2 cellular contexts compared by ENCODE assay signal in the genomic region with DNA sequence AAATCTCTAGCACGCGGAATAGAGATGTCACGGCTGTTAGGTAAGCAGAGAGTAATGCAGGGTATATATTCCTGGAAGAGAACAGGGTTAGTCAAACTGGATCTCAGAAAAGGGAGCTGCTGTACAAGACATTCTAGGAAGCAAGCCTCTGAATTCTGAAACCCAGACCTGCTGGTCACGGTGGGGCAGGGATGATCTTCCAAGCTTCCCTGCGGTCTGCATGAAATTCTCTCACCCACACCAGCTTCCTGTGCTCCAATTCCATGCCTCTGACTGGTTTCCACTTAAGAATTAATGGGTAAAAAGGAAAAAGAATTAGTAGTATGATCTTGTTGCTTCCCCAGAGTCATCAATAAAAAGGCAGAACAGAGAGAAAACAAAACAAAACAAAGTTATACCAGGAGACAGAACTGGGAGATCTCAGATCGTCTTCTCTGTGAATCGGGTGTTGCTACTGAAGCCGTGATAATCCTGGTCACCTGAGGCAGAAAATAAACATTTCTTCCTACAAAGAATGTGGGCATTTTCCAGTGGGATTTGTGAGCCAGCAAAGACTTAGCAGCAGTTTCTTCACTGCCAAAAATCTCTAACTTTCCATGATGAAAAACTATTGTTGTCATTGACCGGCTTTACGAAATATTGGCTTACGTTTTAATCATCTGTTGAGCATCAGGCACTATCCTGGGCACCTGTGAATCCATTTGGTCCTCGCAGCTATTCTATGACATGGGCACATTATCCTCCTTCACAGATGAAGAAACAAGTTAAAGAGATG.
TF ChIP-seq lines count a peak whose summit lies in the region.

No MANE protein-coding gene starts in this region.

TF ChIP-seq in A549, 52 proteins besides CTCF, POLR2A, EP300 and RAD21:
- no peak for TF ChIP-seq NR3C1 (IDR thresholded peaks at IDR 0.05)
- TF ChIP-seq, protein P1, sequence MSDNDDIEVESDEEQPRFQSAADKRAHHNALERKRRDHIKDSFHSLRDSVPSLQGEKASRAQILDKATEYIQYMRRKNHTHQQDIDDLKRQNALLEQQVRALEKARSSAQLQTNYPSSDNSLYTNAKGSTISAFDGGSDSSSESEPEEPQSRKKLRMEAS (IDR thresholded peaks at IDR 0.05): no peak
- no peak for TF ChIP-seq BHLHE40 (IDR thresholded peaks at IDR 0.05; ENCODE audit: low read depth, low read length)
- no peak for TF ChIP-seq CBX8 (IDR thresholded peaks at IDR 0.05)
- TF ChIP-seq, protein P2, sequence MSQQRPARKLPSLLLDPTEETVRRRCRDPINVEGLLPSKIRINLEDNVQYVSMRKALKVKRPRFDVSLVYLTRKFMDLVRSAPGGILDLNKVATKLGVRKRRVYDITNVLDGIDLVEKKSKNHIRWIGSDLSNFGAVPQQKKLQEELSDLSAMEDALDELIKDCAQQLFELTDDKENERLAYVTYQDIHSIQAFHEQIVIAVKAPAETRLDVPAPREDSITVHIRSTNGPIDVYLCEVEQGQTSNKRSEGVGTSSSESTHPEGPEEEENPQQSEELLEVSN (IDR thresholded peaks at IDR 0.05; ENCODE audit: borderline replicate concordance, low read depth): no peak
- TF ChIP-seq SMC3 (IDR thresholded peaks at IDR 0.05): no peak
- TF ChIP-seq, protein P3, sequence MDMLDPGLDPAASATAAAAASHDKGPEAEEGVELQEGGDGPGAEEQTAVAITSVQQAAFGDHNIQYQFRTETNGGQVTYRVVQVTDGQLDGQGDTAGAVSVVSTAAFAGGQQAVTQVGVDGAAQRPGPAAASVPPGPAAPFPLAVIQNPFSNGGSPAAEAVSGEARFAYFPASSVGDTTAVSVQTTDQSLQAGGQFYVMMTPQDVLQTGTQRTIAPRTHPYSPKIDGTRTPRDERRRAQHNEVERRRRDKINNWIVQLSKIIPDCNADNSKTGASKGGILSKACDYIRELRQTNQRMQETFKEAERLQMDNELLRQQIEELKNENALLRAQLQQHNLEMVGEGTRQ (IDR thresholded peaks at IDR 0.05): no peak
- TF ChIP-seq GATA3 (IDR thresholded peaks at IDR 0.05; ENCODE audit: borderline replicate concordance): no peak
- TF ChIP-seq, protein P4, sequence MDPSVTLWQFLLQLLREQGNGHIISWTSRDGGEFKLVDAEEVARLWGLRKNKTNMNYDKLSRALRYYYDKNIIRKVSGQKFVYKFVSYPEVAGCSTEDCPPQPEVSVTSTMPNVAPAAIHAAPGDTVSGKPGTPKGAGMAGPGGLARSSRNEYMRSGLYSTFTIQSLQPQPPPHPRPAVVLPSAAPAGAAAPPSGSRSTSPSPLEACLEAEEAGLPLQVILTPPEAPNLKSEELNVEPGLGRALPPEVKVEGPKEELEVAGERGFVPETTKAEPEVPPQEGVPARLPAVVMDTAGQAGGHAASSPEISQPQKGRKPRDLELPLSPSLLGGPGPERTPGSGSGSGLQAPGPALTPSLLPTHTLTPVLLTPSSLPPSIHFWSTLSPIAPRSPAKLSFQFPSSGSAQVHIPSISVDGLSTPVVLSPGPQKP (IDR thresholded peaks at IDR 0.05; ENCODE audit: low read depth, low read length): no peak

TF ChIP-seq in IMR-90, 13 proteins besides CTCF, POLR2A, EP300 and RAD21:
- TF ChIP-seq MAZ (IDR thresholded peaks at IDR 0.05; ENCODE audit: borderline replicate concordance, low read depth, low read length) (no peak), MXI1 (IDR thresholded peaks at IDR 0.05; ENCODE audit: borderline replicate concordance, low read depth, low read length) (no peak), NFE2L2 (IDR thresholded peaks at IDR 0.05; ENCODE audit: low read depth, low read length) (no peak), RFX5 (IDR thresholded peaks at IDR 0.05; ENCODE audit: low read depth, low read length) (no peak), SMC3 (IDR thresholded peaks at IDR 0.05; ENCODE audit: low read depth, low read length) (no peak), RCOR1 (IDR thresholded peaks at IDR 0.05; ENCODE audit: insufficient replicate concordance, low read length) (no peak), MAFK (IDR thresholded peaks at IDR 0.05; ENCODE audit: low read depth, low read length) (no peak), CHD1 (IDR thresholded peaks at IDR 0.05; ENCODE audit: low read depth, low read length) (no peak), BHLHE40 (IDR thresholded peaks at IDR 0.05; ENCODE audit: low read depth, low read length) (no peak; the same call in 1 of the 2 replicates), FOS (IDR thresholded peaks at IDR 0.05; ENCODE audit: low read depth, low read length) (no peak), CEBPB (IDR thresholded peaks at IDR 0.05; ENCODE audit: low read depth, low read length) (no peak)
- TF ChIP-seq, protein P4 (IDR thresholded peaks at IDR 0.05; ENCODE audit: borderline replicate concordance, low read depth, low read length): no peak
- TF ChIP-seq, protein P3 (IDR thresholded peaks at IDR 0.05; ENCODE audit: low read depth, low read length): no peak
